In the genomic region with DNA sequence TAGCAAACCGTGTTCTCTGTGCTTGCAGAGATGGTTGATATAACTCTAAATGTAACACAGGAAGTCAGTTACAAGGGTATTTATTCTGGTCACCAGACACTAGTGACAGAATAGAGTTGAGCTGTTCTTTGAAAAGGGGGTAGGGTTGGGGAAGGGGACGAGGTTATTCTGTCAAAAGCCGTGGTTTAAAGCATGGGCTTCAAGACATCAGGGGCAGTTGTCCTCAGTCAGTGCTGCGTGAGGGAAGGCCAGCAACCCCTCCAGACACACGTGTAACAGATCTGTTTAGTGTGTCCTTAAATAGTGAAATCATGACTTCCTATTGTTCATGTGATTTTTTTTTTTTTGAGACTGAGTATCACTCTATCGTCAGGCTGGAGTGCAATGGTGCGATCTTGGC, we compare ENCODE assay signal across 8 cellular contexts. TPM values are rescaled to one million over a fixed set of nuclear protein-coding genes. Genes with fewer than 3 reads are reported as not detected.
DNase-seq lines count a peak whose midpoint lies in the region; ATAC-seq and TF ChIP-seq lines count a peak whose summit lies in the region.
"Not testable (repeated sequence)": the region's sequence is repeated elsewhere in the genome, so short reads cannot be mapped to it uniquely, and the experiment has no call there.

No MANE protein-coding gene starts in this region.

- intact Hi-C loops in CD8-positive, alpha-beta T cell (cut with DNase I, micrococcal nuclease); upper lobe of right lung (cut with DNase I): not testable (repeated sequence)

- H3K27ac Mint-ChIP-seq in CD8-positive, alpha-beta T cell: peak overlapping the region; percentile 97
- H3K27ac Mint-ChIP-seq in activated T-cell treated with anti-CD3 and anti-CD28 coated beads, Interleukin-2, amount 50 U/mL, for 24 hours: peak overlapping the region; percentile 82
- H3K27ac Mint-ChIP-seq in activated naive CD8-positive, alpha-beta T cell: peak overlapping the region; percentile 92
- H3K27ac Mint-ChIP-seq in immature natural killer cell: peak overlapping the region; percentile 93 to 100 (median 98)

- H2AFZ ChIP-seq in Loucy (ENCODE audit: low read length): not testable (repeated sequence)

- not testable (repeated sequence) for H3K27me3 Mint-ChIP-seq in CD8-positive, alpha-beta T cell (ENCODE audit: low read depth); activated T-cell treated with anti-CD3 and anti-CD28 coated beads, Interleukin-2, amount 50 U/mL, for 24 hours; activated naive CD8-positive, alpha-beta T cell
- H3K27me3 Mint-ChIP-seq in immature natural killer cell (ENCODE audit: low read depth in 3 of 3): peaks cover 14 to 31% (median 16%) of the 10 kb centered on the region in 3 donors

- peak overlapping the region; percentile 44 for H3K27ac ChIP-seq in CD8-positive, alpha-beta T cell (ENCODE audit: low read depth, low read length)
- H3K27ac ChIP-seq in skin epidermis (peak overlapping the region in 11 of 21 experiments; percentile 0 to 83 (median 48)), upper lobe of right lung (peak overlapping the region; percentile 21)

- DNase-seq in CD8-positive, alpha-beta T cell: peak in 1 of 7 experiments; percentile 23
- DNase-seq in UCSD-AML1 (lab: John Stamatoyannopoulos, UW; ENCODE audit: unreplicated experiment): peak; percentile 16
- peak; percentile 43 for DNase-seq in activated T-cell treated with anti-CD3 and anti-CD28 coated beads, Interleukin-2, amount 50 U/mL, for 24 hours
- DNase-seq in immature natural killer cell: peak; percentile 76 to 81 (median 79)
- not testable (repeated sequence) for DNase-seq in upper lobe of right lung

- not testable (repeated sequence) for TF ChIP-seq CTCF in CD8-positive, alpha-beta T cell (IDR thresholded peaks at IDR 0.05); Loucy (conservative IDR thresholded peaks at IDR 0.05; ENCODE audit: low read length); upper lobe of right lung (IDR thresholded peaks at IDR 0.05)

- H3K9me3 Mint-ChIP-seq in CD8-positive, alpha-beta T cell; activated T-cell treated with anti-CD3 and anti-CD28 coated beads, Interleukin-2, amount 50 U/mL, for 24 hours; activated naive CD8-positive, alpha-beta T cell (ENCODE audit: low read depth); immature natural killer cell: not testable (repeated sequence)

- peak; percentile 67 for ATAC-seq in CD8-positive, alpha-beta T cell
- ATAC-seq in upper lobe of right lung: not testable (repeated sequence)

- peaks cover 30% of the 10 kb centered on the region for H3K79me2 ChIP-seq in Loucy (ENCODE audit: insufficient read depth, low read length)

- H3K9ac ChIP-seq in Loucy (ENCODE audit: low read depth, low read length, poor library complexity, severe bottlenecking): peak overlapping the region; percentile 65

- H3K36me3 Mint-ChIP-seq in CD8-positive, alpha-beta T cell: peaks cover 48% of the 10 kb centered on the region
- H3K36me3 Mint-ChIP-seq in activated T-cell treated with anti-CD3 and anti-CD28 coated beads, Interleukin-2, amount 50 U/mL, for 24 hours (ENCODE audit: low read depth): peaks cover 96% of the 10 kb centered on the region
- H3K36me3 Mint-ChIP-seq in activated naive CD8-positive, alpha-beta T cell: peaks cover 24% of the 10 kb centered on the region
- H3K36me3 Mint-ChIP-seq in immature natural killer cell: peaks cover 3 to 23% (median 3%) of the 10 kb centered on the region in 3 donors

- peak overlapping the region; percentile 80 for H3K4me2 ChIP-seq in Loucy (ENCODE audit: low read depth, low read length, poor library complexity, severe bottlenecking)

- not testable (repeated sequence) for H3K27me3 ChIP-seq in CD8-positive, alpha-beta T cell (ENCODE audit: insufficient read depth, low read length); Loucy (ENCODE audit: insufficient read depth, low read length, poor library complexity, severe bottlenecking); upper lobe of right lung

- H3K4me1 Mint-ChIP-seq in CD8-positive, alpha-beta T cell (ENCODE audit: low read depth): peaks cover 86% of the 10 kb centered on the region
- peaks cover 92% of the 10 kb centered on the region for H3K4me1 Mint-ChIP-seq in activated T-cell treated with anti-CD3 and anti-CD28 coated beads, Interleukin-2, amount 50 U/mL, for 24 hours (ENCODE audit: low read depth)
- H3K4me1 Mint-ChIP-seq in activated naive CD8-positive, alpha-beta T cell (ENCODE audit: low read depth): peaks cover 90% of the 10 kb centered on the region
- H3K4me1 Mint-ChIP-seq in immature natural killer cell: peaks cover 89 to 98% of the 10 kb centered on the region in 2 donors

- peak overlapping the region; percentile 49 for H3K4me3 Mint-ChIP-seq in CD8-positive, alpha-beta T cell
- H3K4me3 Mint-ChIP-seq in activated T-cell treated with anti-CD3 and anti-CD28 coated beads, Interleukin-2, amount 50 U/mL, for 24 hours: not testable (repeated sequence)
- H3K4me3 Mint-ChIP-seq in activated naive CD8-positive, alpha-beta T cell: peak overlapping the region; percentile 57
- peak overlapping the region; percentile 61 to 79 (median 77) for H3K4me3 Mint-ChIP-seq in immature natural killer cell

- H3K4me3 ChIP-seq in CD8-positive, alpha-beta T cell (ENCODE audit: low read depth, low read length); skin epidermis; upper lobe of right lung: not testable (repeated sequence)
- peak overlapping the region; percentile 63 for H3K4me3 ChIP-seq in Loucy (ENCODE audit: low read length, poor library complexity, severe bottlenecking)

- not testable (repeated sequence) for H3K9me2 ChIP-seq in Loucy (replicated peaks; ENCODE audit: low read depth, low read length)

- H3K9me3 ChIP-seq in CD8-positive, alpha-beta T cell (ENCODE audit: low read length); Loucy (ENCODE audit: insufficient read depth, low read depth, low read length); upper lobe of right lung: not testable (repeated sequence)

- H4K20me1 ChIP-seq in Loucy (ENCODE audit: insufficient read depth, low read length, poor library complexity, severe bottlenecking): not testable (repeated sequence)

- CTCF ChIA-PET in CD8-positive, alpha-beta T cell (lab: Charles Lee): interaction anchor here (0.6 to 1.5 kb wide), 5 partner anchors 15 to 242 kb away, joined by 3 read pairs; no protein-coding TSS in a partner anchor

- POLR2A ChIA-PET in CD8-positive, alpha-beta T cell (lab: Charles Lee): interaction anchor here (0.7 to 1.3 kb wide), 3 partner anchors 37 to 185 kb away, joined by 3 to 4 read pairs (median 3); a partner anchor contains a TSS

- H3K4me1 ChIP-seq in CD8-positive, alpha-beta T cell (ENCODE audit: insufficient read depth, low read length): peaks cover 83% of the 10 kb centered on the region
- H3K4me1 ChIP-seq in Loucy (ENCODE audit: insufficient read depth, low read length, poor library complexity, severe bottlenecking) (peaks cover 80% of the 10 kb centered on the region), upper lobe of right lung (peaks cover 14% of the 10 kb centered on the region)

- H3K36me3 ChIP-seq in CD8-positive, alpha-beta T cell (ENCODE audit: insufficient read depth, low read length); Loucy (ENCODE audit: insufficient read depth, low read length): not testable (repeated sequence)
- peaks cover 45% of the 10 kb centered on the region for H3K36me3 ChIP-seq in upper lobe of right lung

- peaks cover 13% of the 10 kb centered on the region; the same call in 1 of the 2 replicates for H3F3A ChIP-seq in Loucy (ENCODE audit: low read depth)

RNA-seq across cellular contexts. Expression of a gene that starts 5.6 kb away (rescaled TPM):
- total RNA-seq in CD8-positive, alpha-beta T cell: 10 to 100 TPM; 61.0 to 71.1 TPM
- polyA plus RNA-seq in immature natural killer cell: 100 to 1,000 TPM; 146 to 193 (median 169) TPM
- 50.5 TPM for total RNA-seq in upper lobe of right lung

RNA-seq across cellular contexts. Expression of a gene that starts 37.5 kb away (rescaled TPM):
- total RNA-seq in CD8-positive, alpha-beta T cell: 10 to 100 TPM; 10.7 to 11.0 TPM
- 1 to 10 TPM in 2 of 3 donors, under 1 TPM in 1; 0.88 to 4.8 (median 3.5) TPM for polyA plus RNA-seq in immature natural killer cell
- 7.5 TPM for total RNA-seq in upper lobe of right lung

RNA-seq across cellular contexts. Expression of a gene that starts 37.9 kb away (rescaled TPM):
- total RNA-seq in CD8-positive, alpha-beta T cell: 10 to 100 TPM in 1 of 2 experiments, 1 to 10 TPM in 1; 6.7 to 10.6 TPM
- polyA plus RNA-seq in immature natural killer cell: 10 to 100 TPM; 15.0 to 18.7 (median 15.3) TPM
- total RNA-seq in upper lobe of right lung: 4.8 TPM
